In genomic region chr10:112383325-112383724, GRCh38 we compare ENCODE assay signal across 11 cellular contexts. TPM values are rescaled to one million over a fixed set of nuclear protein-coding genes. Genes with fewer than 3 reads are reported as not detected.
DNase-seq lines count a peak whose midpoint lies in the region; ATAC-seq and TF ChIP-seq lines count a peak whose summit lies in the region.
"Had no signal": no experiment of that assay in that cellular context is flagged by ENCODE, and none has a peak within 500 bp of the region (broad histone marks: within the 10 kb centered on the region; RNA-seq: fewer than 3 reads in every experiment).

No MANE protein-coding gene starts in this region.

- H3K4me3 ChIP-seq in CD8-positive, alpha-beta memory T cell (ENCODE audit: low read length): no peak overlapping the region
- H3K4me3 ChIP-seq in choroid plexus epithelial cell (ENCODE audit: low read depth, low read length) (no peak overlapping the region), neural progenitor cell (no peak overlapping the region)
- H3K4me3 ChIP-seq: testis had no signal

- no peaks in the 10 kb centered on the region for H3F3A ChIP-seq in neural progenitor cell (ENCODE audit: low read depth)

- no peaks in the 10 kb centered on the region for H3K9me3 Mint-ChIP-seq in CD8-positive, alpha-beta memory T cell
- no peaks in the 10 kb centered on the region for H3K9me3 Mint-ChIP-seq in neural progenitor cell
- H3K9me3 Mint-ChIP-seq: IgD-negative memory B cell had no signal

- peaks cover 0 to 52% (median 5%) of the 10 kb centered on the region in 3 donors for H3K36me3 Mint-ChIP-seq in CD8-positive, alpha-beta memory T cell
- no peaks in the 10 kb centered on the region for H3K36me3 Mint-ChIP-seq in neural progenitor cell

- H3K27me3 Mint-ChIP-seq in CD8-positive, alpha-beta memory T cell: no peaks in the 10 kb centered on the region
- H3K27me3 Mint-ChIP-seq in neural progenitor cell (ENCODE audit: insufficient read depth, low read depth): peaks cover 2% of the 10 kb centered on the region
- H3K27me3 Mint-ChIP-seq: IgD-negative memory B cell had no signal

- peaks cover 76 to 96% (median 92%) of the 10 kb centered on the region in 3 donors for H3K4me1 Mint-ChIP-seq in CD8-positive, alpha-beta memory T cell
- H3K4me1 Mint-ChIP-seq in neural progenitor cell: peaks cover 17% of the 10 kb centered on the region

- peaks cover 35% of the 10 kb centered on the region for H3K4me1 ChIP-seq in CD8-positive, alpha-beta memory T cell (ENCODE audit: insufficient read depth, low read length)
- no peaks in the 10 kb centered on the region for H3K4me1 ChIP-seq in neural progenitor cell

- H3K36me3 ChIP-seq in CD8-positive, alpha-beta memory T cell (ENCODE audit: insufficient read depth, low read length): no peaks in the 10 kb centered on the region
- no peaks in the 10 kb centered on the region for H3K36me3 ChIP-seq in neural progenitor cell

- no peaks in the 10 kb centered on the region for H4K20me1 ChIP-seq in neural progenitor cell (ENCODE audit: low read depth)

- POLR2A ChIA-PET in CD8-positive, alpha-beta memory T cell (lab: Charles Lee): interaction anchor here (1.0 kb wide), 1 partner anchor 9 kb away, joined by 3 read pairs; the partner anchor contains the start of gene ACSL5

- H3K27ac ChIP-seq in CD8-positive, alpha-beta memory T cell (ENCODE audit: low read depth, low read length): no peak overlapping the region
- H3K27ac ChIP-seq in neural progenitor cell: no peak overlapping the region
- H3K27ac ChIP-seq: testis had no signal

- no peak for ATAC-seq in GM19395 (IDR thresholded peaks at IDR 0.05; ENCODE audit: unreplicated experiment)

- no peak overlapping the region for H3K9ac ChIP-seq in neural progenitor cell

- no peak overlapping the region for H3K4me3 Mint-ChIP-seq in CD8-positive, alpha-beta memory T cell
- H3K4me3 Mint-ChIP-seq in neural progenitor cell: no peak overlapping the region

- CTCF ChIA-PET in CD8-positive, alpha-beta memory T cell (lab: Charles Lee): interaction anchor here (1.3 to 4.7 kb wide), 3 partner anchors 8 to 52 kb away, joined by 3 to 26 read pairs (median 3); partner anchors contain the start of gene ACSL5

- no peaks in the 10 kb centered on the region for H3K9me3 ChIP-seq in CD8-positive, alpha-beta memory T cell (ENCODE audit: low read length)
- no peaks in the 10 kb centered on the region for H3K9me3 ChIP-seq in neural progenitor cell (ENCODE audit: low read depth)
- H3K9me3 ChIP-seq: testis had no signal

- TF ChIP-seq CTCF in choroid plexus epithelial cell (conservative IDR thresholded peaks at IDR 0.05; ENCODE audit: low read depth, low read length) (no peak), neural progenitor cell (IDR thresholded peaks at IDR 0.05) (no peak)

- H3K79me2 ChIP-seq in neural progenitor cell (ENCODE audit: low read depth): no peaks in the 10 kb centered on the region

- H3K27ac Mint-ChIP-seq in CD8-positive, alpha-beta memory T cell: peak overlapping the region in 6 of 8 donors; percentile 27 to 71 (median 54)
- peak overlapping the region; percentile 6 for H3K27ac Mint-ChIP-seq in neural progenitor cell

- H3K27me3 ChIP-seq in CD8-positive, alpha-beta memory T cell (ENCODE audit: insufficient read depth, low read length, poor library complexity, severe bottlenecking): no peaks in the 10 kb centered on the region
- no peaks in the 10 kb centered on the region for H3K27me3 ChIP-seq in neural progenitor cell
- H3K27me3 ChIP-seq: testis had no signal

- H2AFZ ChIP-seq in neural progenitor cell (replicated peaks): no peak overlapping the region

- no peak overlapping the region for H3K4me2 ChIP-seq in neural progenitor cell

- DNase-seq in CD8-positive, alpha-beta memory T cell: no peak
- peak; percentile 66 for DNase-seq in HT1080 (ENCODE audit: low read depth)
- peak; percentile 75 for DNase-seq in choroid plexus epithelial cell (ENCODE audit: low read depth)
- no peak for DNase-seq in neural progenitor cell (ENCODE audit: low spot score)
- no peak for DNase-seq in activated CD8-positive, alpha-beta memory T cell treated with anti-CD3 and anti-CD28 coated beads, Interleukin-2, amount 50 U/mL, for 48 hours
- no peak for DNase-seq in superior temporal gyrus (ENCODE audit: extremely low spot score)
- no peak for DNase-seq in effector CD8-positive, alpha-beta T cell (lab: John Stamatoyannopoulos, UW)
- DNase-seq: glutamatergic neuron, testis had no signal

RNA-seq across cellular contexts. Expression of gene ACSL5, which starts 9.4 kb away (rescaled TPM):
- total RNA-seq in CD8-positive, alpha-beta memory T cell: 10 to 100 TPM; 53.3 to 53.7 TPM
- polyA plus RNA-seq in CD8-positive, alpha-beta memory T cell: 85.5 TPM
- total RNA-seq in HT1080 (2014; rRNA removed; shearing (Covaris generic)): 0.17 and 0.63 TPM in 2 replicates
- 0.41 and 0.83 TPM in 2 replicates for polyA plus RNA-seq in HT1080 (2015; cell fraction: cytosol; rRNA removed)
- 0.52 and 1.0 TPM in 2 replicates for polyA plus RNA-seq in HT1080 (2015; cell fraction: nucleus; rRNA removed)
- not detected in 2 replicates for total RNA-seq in neural progenitor cell (ENCODE audit: low replicate concordance)

Comparison
In these comparisons a context has a peak if more than half of its experiments do, and no peak if none do; other contexts are left out.
1. DNase-seq: peak in HT1080 (single experiment) and choroid plexus epithelial cell (single experiment); none in CD8-positive, alpha-beta memory T cell (0 of 5), neural progenitor cell (single experiment), activated CD8-positive, alpha-beta memory T cell treated with anti-CD3 and anti-CD28 coated beads, Interleukin-2, amount 50 U/mL, for 48 hours (single experiment), superior temporal gyrus (single experiment) and effector CD8-positive, alpha-beta T cell (single experiment).
2. RNA of gene ACSL5, which starts 9.4 kb away (total RNA-seq): 53.3 to 53.7 TPM in CD8-positive, alpha-beta memory T cell; 0.17 to 0.63 TPM in HT1080 and not detected in neural progenitor cell; every median in the first group is over 10 times any median in the second.